ENCODE assay signal across 11 cellular contexts in genomic region chr11:12581923-12582322, GRCh38.
DNase-seq lines count a peak whose midpoint lies in the region; ATAC-seq, FAIRE-seq and TF ChIP-seq lines count a peak whose summit lies in the region.
"Had no signal": no experiment of that assay in that cellular context is flagged by ENCODE, and none has a peak within 500 bp of the region (broad histone marks: within the 10 kb centered on the region; RNA-seq: fewer than 3 reads in every experiment).

No MANE protein-coding gene starts in this region.

- H2BK120ac ChIP-seq in neuronal stem cell (ENCODE audit: low read depth, low read length): no peak overlapping the region

- peak overlapping the region; percentile 24 for H3K18ac ChIP-seq in neuronal stem cell (ENCODE audit: low read length)

- TF ChIP-seq CTCF in bronchial epithelial cell (IDR thresholded peaks at IDR 0.05; ENCODE audit: insufficient read depth, low read length, severe bottlenecking) (no peak), OCI-LY7 (conservative IDR thresholded peaks at IDR 0.05; ENCODE audit: low read length) (no peak)

- WGBS in neuronal stem cell (ENCODE audit: extremely low coverage in 2 of 2, insufficient read length in 2 of 2, insufficient replicate concordance in 1 of 2), 2 donors: no CpG with 5 or more reads among the region's 1 CpG

- H2BK15ac ChIP-seq in neuronal stem cell (ENCODE audit: low read length): no peak overlapping the region

- no peaks in the 10 kb centered on the region for H4K20me1 ChIP-seq in OCI-LY7 (ENCODE audit: insufficient read depth, low read length)

- H3K14ac ChIP-seq in neuronal stem cell (ENCODE audit: low read length): no peak overlapping the region

- CTCF ChIA-PET in OCI-LY7 (lab: Charles Lee; ENCODE audit: unreplicated experiment): no interaction called here

- H3K4ac ChIP-seq in neuronal stem cell (ENCODE audit: low read length): no peak overlapping the region

- POLR2A ChIA-PET in OCI-LY7 (lab: Charles Lee): no interaction called here

- no peak overlapping the region for H4K91ac ChIP-seq in neuronal stem cell (ENCODE audit: low read depth, low read length, poor library complexity)

- no peak overlapping the region for H4K8ac ChIP-seq in neuronal stem cell (ENCODE audit: low read depth, low read length)

- H3K4me2 ChIP-seq in neuronal stem cell (ENCODE audit: insufficient read depth, low read length, poor library complexity, severe bottlenecking): no peak overlapping the region
- H3K4me2 ChIP-seq in OCI-LY7 (ENCODE audit: low read length): no peak overlapping the region

- H2BK12ac ChIP-seq in neuronal stem cell (ENCODE audit: low read length): no peak overlapping the region

- intact Hi-C loops in OCI-LY7 (cut with micrococcal nuclease; ENCODE audit: unreplicated experiment): no loop called here

- H2AK5ac ChIP-seq in neuronal stem cell (ENCODE audit: low read depth, low read length): no peak overlapping the region

- H2AFZ ChIP-seq in neuronal stem cell (ENCODE audit: low read length) (no peak overlapping the region), OCI-LY7 (ENCODE audit: low read length) (no peak overlapping the region)

- H3K9me3 ChIP-seq in neuronal stem cell (replicated peaks in 1 of 2; ENCODE audit: control insufficient read depth in 2 of 2, insufficient read depth in 1 of 2, low read depth in 1 of 2, low read length in 2 of 2): no peaks in the 10 kb centered on the region
- H3K9me3 ChIP-seq in OCI-LY7 (ENCODE audit: low read length): no peaks in the 10 kb centered on the region
- H3K9me3 ChIP-seq: testis had no signal

- DNase-seq in ELR (ENCODE audit: low read depth) (peak; percentile 89), NCI-H2029 (lab: John Stamatoyannopoulos, UW) (peak; percentile 57), bronchial epithelial cell (ENCODE audit: low read depth) (peak; percentile 83), neuronal stem cell (ENCODE audit: low spot score) (no peak), SIG-M5 treated with dmso at 0.1 percent for 504 hours (lab: John Stamatoyannopoulos, UW; ENCODE audit: unreplicated experiment) (no peak), OCI-LY7 (ENCODE audit: low spot score) (no peak), cerebellar nuclear complex (lab: John Stamatoyannopoulos, UW) (no peak)
- DNase-seq: hypothalamus, SHP77 treated with DMSO at 0.1 percent for 48 hours, testis had no signal

- H3K36me3 ChIP-seq in bronchial epithelial cell (ENCODE audit: control insufficient read depth, insufficient read depth, low read length): no peaks in the 10 kb centered on the region
- no peaks in the 10 kb centered on the region for H3K36me3 ChIP-seq in neuronal stem cell (replicated peaks in 1 of 2; ENCODE audit: control insufficient read depth in 2 of 2, insufficient read depth in 2 of 2, low read length in 2 of 2)
- no peaks in the 10 kb centered on the region for H3K36me3 ChIP-seq in OCI-LY7 (ENCODE audit: insufficient read depth, low read length)

- no peaks in the 10 kb centered on the region for H3K9me2 ChIP-seq in OCI-LY7 (ENCODE audit: insufficient read depth, low read length)

- H3K9ac ChIP-seq in neuronal stem cell (ENCODE audit: low read depth, low read length, poor library complexity): no peak overlapping the region

- H3K27ac ChIP-seq in neuronal stem cell (replicated peaks; ENCODE audit: low read length) (no peak overlapping the region), OCI-LY7 (ENCODE audit: low read depth, low read length, poor library complexity, severe bottlenecking) (no peak overlapping the region)
- H3K27ac ChIP-seq: testis had no signal

- BruUV-seq in OCI-LY7 (replicated peaks; lab: Mats Ljungman, UMichigan): no TSS peak

- H3K4me3 ChIP-seq in bronchial epithelial cell (ENCODE audit: low read depth, low read length) (no peak overlapping the region), neuronal stem cell (ENCODE audit: low read length in 2 of 2) (no peak overlapping the region), OCI-LY7 (ENCODE audit: low read depth, low read length, poor library complexity, severe bottlenecking) (no peak overlapping the region)
- H3K4me3 ChIP-seq: testis had no signal

- H2BK5ac ChIP-seq in neuronal stem cell (ENCODE audit: low read length): no peak overlapping the region

- peak; percentile 96 for FAIRE-seq in bronchial epithelial cell (lab: Jason Lieb, UNC)

- H3K4me1 ChIP-seq in neuronal stem cell (ENCODE audit: control insufficient read depth in 2 of 2, insufficient read depth in 1 of 2, low read depth in 1 of 2, low read length in 2 of 2) (peaks cover 0 to 3% of the 10 kb centered on the region in 2 donors), OCI-LY7 (ENCODE audit: insufficient read depth, low read length, poor library complexity, severe bottlenecking) (no peaks in the 10 kb centered on the region)
- H3K4me1 ChIP-seq: testis had no signal

- no peaks in the 10 kb centered on the region for H3K79me2 ChIP-seq in OCI-LY7 (ENCODE audit: insufficient read depth, low read depth, low read length)

- H3K27me3 ChIP-seq in bronchial epithelial cell (ENCODE audit: control insufficient read depth, insufficient read depth, low read length) (no peaks in the 10 kb centered on the region), neuronal stem cell (ENCODE audit: control insufficient read depth in 3 of 3, insufficient read depth in 3 of 3, low read depth in 1 of 3, low read length in 3 of 3) (no peaks in the 10 kb centered on the region)
- H3K27me3 ChIP-seq: testis had no signal

- ATAC-seq in GM21825 (IDR thresholded peaks at IDR 0.05; ENCODE audit: unreplicated experiment): no peak

- no peaks in the 10 kb centered on the region for H3K79me1 ChIP-seq in neuronal stem cell (ENCODE audit: low read depth, low read length)

- no peak overlapping the region for H3K23ac ChIP-seq in neuronal stem cell (ENCODE audit: low read depth, low read length, poor library complexity)

Comparison
In these comparisons a context has a peak if more than half of its experiments do, and no peak if none do; other contexts are left out.
1. DNase-seq: peak in ELR (single experiment), NCI-H2029 (single experiment) and bronchial epithelial cell (single experiment); none in neuronal stem cell (single experiment), SIG-M5 treated with dmso at 0.1 percent for 504 hours (single experiment), OCI-LY7 (single experiment) and cerebellar nuclear complex (0 of 2).